1 cellular context compared by ENCODE assay signal in genomic region chr3:196178993-196179379, GRCh38.
TF ChIP-seq lines count a peak whose summit lies in the region.

No MANE protein-coding gene starts in this region.

TF ChIP-seq in K562, 482 proteins besides CTCF, POLR2A, EP300 and RAD21 (continued from another document):
- TF ChIP-seq AFF4 (CRISPR knock-in tag; IDR thresholded peaks at IDR 0.05) (no peak), CEBPG (CRISPR knock-in tag; IDR thresholded peaks at IDR 0.05) (no peak), CEBPG (tag; conservative IDR thresholded peaks at IDR 0.05 in 1 of 2, IDR thresholded peaks at IDR 0.05 in 1 of 2) (no peak), ZNF586 (CRISPR knock-in tag; conservative IDR thresholded peaks at IDR 0.05) (no peak), ZNF512 (tag; IDR thresholded peaks at IDR 0.05) (0 out of 2 replicates have a peak, but pooled peaks have one; percentile 7), HMG20B (CRISPR knock-in tag; IDR thresholded peaks at IDR 0.05) (no peak), NKRF (IDR thresholded peaks at IDR 0.05; ENCODE audit: borderline replicate concordance) (no peak), MEIS2 (IDR thresholded peaks at IDR 0.05; ENCODE audit: partially characterized antibody) (no peak), ELF1 (tag; IDR thresholded peaks at IDR 0.05) (no peak), PURB (CRISPR knock-in tag; IDR thresholded peaks at IDR 0.05; ENCODE audit: low read depth) (no peak), ZNF197 (CRISPR knock-in tag; IDR thresholded peaks at IDR 0.05; ENCODE audit: low read depth) (no peak), MXI1 (IDR thresholded peaks at IDR 0.05; ENCODE audit: low read depth, low read length) (no peak), GTF2E2 (tag; IDR thresholded peaks at IDR 0.05) (no peak)
